ENCODE assay signal across 1 cellular context in genomic region chr1:233990486-233990885, GRCh38.
TF ChIP-seq lines count a peak whose summit lies in the region.

No MANE protein-coding gene starts in this region.

TF ChIP-seq in A549, 52 proteins besides CTCF, POLR2A, EP300 and RAD21 (continued from another document):
- TF ChIP-seq REST (IDR thresholded peaks at IDR 0.05): no peak
- TF ChIP-seq SREBF2 (IDR thresholded peaks at IDR 0.05): no peak
- no peak for TF ChIP-seq HDAC2 (IDR thresholded peaks at IDR 0.05)
- TF ChIP-seq PBX3 (IDR thresholded peaks at IDR 0.05): no peak
- no peak for TF ChIP-seq MAX (IDR thresholded peaks at IDR 0.05)
- TF ChIP-seq CEBPB (IDR thresholded peaks at IDR 0.05): no peak
- TF ChIP-seq CBX8 (IDR thresholded peaks at IDR 0.05): no peak
